In genomic region chr1:150066328-150066727, GRCh38 we compare ENCODE assay signal across 8 cellular contexts. TPM values are rescaled to one million over a fixed set of nuclear protein-coding genes. Genes with fewer than 3 reads are reported as not detected.
A peak's percentile ranks its signal among the peaks of the same experiment; 100 is the strongest.
DNase-seq lines count a peak whose midpoint lies in the region; ATAC-seq and TF ChIP-seq lines count a peak whose summit lies in the region.

No MANE protein-coding gene starts in this region.

- ATAC-seq in activated T-cell treated with anti-CD3 and anti-CD28 coated beads, Interleukin-2, amount 50 U/mL, for 4 hours, result no peak
- no peak for ATAC-seq in GM18498 (IDR thresholded peaks at IDR 0.05; ENCODE audit: unreplicated experiment)

- peaks cover 5% of the 10 kb centered on the region for H3K36me3 Mint-ChIP-seq in activated T-cell treated with anti-CD3 and anti-CD28 coated beads, Interleukin-2, amount 50 U/mL, for 4 hours (ENCODE audit: insufficient read depth)

- H3K4me1 Mint-ChIP-seq in activated T-cell treated with anti-CD3 and anti-CD28 coated beads, Interleukin-2, amount 50 U/mL, for 4 hours (ENCODE audit: low read depth), result peaks cover 33% of the 10 kb centered on the region

- no peaks in the 10 kb centered on the region for H3K9me3 Mint-ChIP-seq in activated T-cell treated with anti-CD3 and anti-CD28 coated beads, Interleukin-2, amount 50 U/mL, for 4 hours

- H3K9ac ChIP-seq in liver (ENCODE audit: low read depth in 1 of 2, low read length in 2 of 2), result peak overlapping the region; percentile 87 to 94

- peak overlapping the region; percentile 93 for H3K4me3 Mint-ChIP-seq in activated T-cell treated with anti-CD3 and anti-CD28 coated beads, Interleukin-2, amount 50 U/mL, for 4 hours

- DNase-seq in activated T-cell treated with anti-CD3 and anti-CD28 coated beads, Interleukin-2, amount 50 U/mL, for 4 hours, result no peak
- no peak for DNase-seq in activated T-cell treated with anti-CD3 and anti-CD28 coated beads for 4 hours
- DNase-seq in ascending aorta (ENCODE audit: low spot score in 2 of 2), result no peak
- no peak for DNase-seq in tibial artery
- no peak for DNase-seq in GM03348 (ENCODE audit: low spot score)
- DNase-seq in stimulated activated CD4-positive, alpha-beta T cell treated with anti-CD3 and anti-CD28 coated beads, Interleukin-4, amount 100 ng/mL, for 1 hour, result no peak

- H3K36me3 ChIP-seq in ascending aorta (peaks cover 0 to 5% of the 10 kb centered on the region in 2 donors), liver (ENCODE audit: control insufficient read depth in 4 of 4, insufficient read depth in 3 of 4, low read depth in 1 of 4, low read length in 3 of 4) (peaks cover 0 to 3% (median 3%) of the 10 kb centered on the region in 4 donors), tibial artery (peaks cover 0 to 6% (median 0%) of the 10 kb centered on the region in 3 donors)

- H3K9me3 ChIP-seq in ascending aorta (no peaks in the 10 kb centered on the region), liver (ENCODE audit: control insufficient read depth in 4 of 4, low read length in 3 of 4) (no peaks in the 10 kb centered on the region), tibial artery (no peaks in the 10 kb centered on the region)

- H3K4me3 ChIP-seq in ascending aorta (peak overlapping the region; percentile 61 to 67), liver (ENCODE audit: low read depth in 1 of 3, low read length in 3 of 3) (peak overlapping the region in 2 of 3 donors; percentile 65 to 84), tibial artery (peak overlapping the region; percentile 61 to 65)

- TF ChIP-seq RAD21 in liver (IDR thresholded peaks at IDR 0.05), result no peak

- intact Hi-C loops in ascending aorta (cut with DNase I) (loop anchor here (2.0 to 5.0 kb wide), 3 partner anchors 56 to 216 kb away; partner anchors contain the start of genes CIART and OTUD7B), tibial artery (cut with DNase I; ENCODE audit: low total_unique reads) (loop anchor here (2.0 kb wide), 1 partner anchor 96 kb away; no protein-coding TSS in a partner anchor)

- H3K4me1 ChIP-seq in ascending aorta, result peaks cover 4 to 25% of the 10 kb centered on the region in 2 donors
- H3K4me1 ChIP-seq in liver (ENCODE audit: control insufficient read depth in 4 of 4, insufficient read depth in 4 of 4, low read length in 3 of 4), result peaks cover 0 to 12% (median 6%) of the 10 kb centered on the region in 4 donors
- peaks cover 6 to 43% (median 19%) of the 10 kb centered on the region in 4 donors for H3K4me1 ChIP-seq in tibial artery

- H3K27me3 Mint-ChIP-seq in activated T-cell treated with anti-CD3 and anti-CD28 coated beads, Interleukin-2, amount 50 U/mL, for 4 hours (ENCODE audit: low read depth), result no peaks in the 10 kb centered on the region

- H3K27ac ChIP-seq in ascending aorta (peak overlapping the region; percentile 83 to 90), liver (ENCODE audit: low read depth in 1 of 2, low read length in 2 of 2) (peak overlapping the region; percentile 97 to 98), tibial artery (peak overlapping the region; percentile 87 to 90)

- H3K27me3 ChIP-seq in ascending aorta (no peaks in the 10 kb centered on the region), liver (ENCODE audit: control insufficient read depth in 4 of 4, insufficient read depth in 4 of 4, low read length in 3 of 4) (no peaks in the 10 kb centered on the region), tibial artery (no peaks in the 10 kb centered on the region)

- TF ChIP-seq CTCF in ascending aorta (IDR thresholded peaks at IDR 0.05) (no peak), liver (IDR thresholded peaks at IDR 0.05; ENCODE audit: low read depth, low read length, missing input control) (no peak), tibial artery (IDR thresholded peaks at IDR 0.05) (no peak)

TF ChIP-seq in liver, 16 proteins besides CTCF, POLR2A, EP300 and RAD21:
- TF ChIP-seq SP1 (IDR thresholded peaks at IDR 0.05) (no peak), REST (IDR thresholded peaks at IDR 0.05) (no peak), TAF1 (conservative IDR thresholded peaks at IDR 0.05) (no peak), NR2F2 (IDR thresholded peaks at IDR 0.05) (no peak), FOXA1 (IDR thresholded peaks at IDR 0.05) (no peak), ZBTB33 (IDR thresholded peaks at IDR 0.05) (no peak), HNF4G (IDR thresholded peaks at IDR 0.05) (no peak), RXRA (IDR thresholded peaks at IDR 0.05) (no peak), HNF4A (conservative IDR thresholded peaks at IDR 0.05) (no peak), FOXA2 (IDR thresholded peaks at IDR 0.05) (no peak), GABPA (IDR thresholded peaks at IDR 0.05 in 1 of 2, conservative IDR thresholded peaks at IDR 0.05 in 1 of 2) (no peak), MAX (IDR thresholded peaks at IDR 0.05) (no peak), ATF3 (IDR thresholded peaks at IDR 0.05) (no peak), JUND (IDR thresholded peaks at IDR 0.05) (no peak), EGR1 (IDR thresholded peaks at IDR 0.05; ENCODE audit: low read depth in 2 of 2) (no peak), YY1 (IDR thresholded peaks at IDR 0.05) (no peak)

RNA-seq across cellular contexts. Expression of gene VPS45, which starts 1.2 kb away (rescaled TPM):
- total RNA-seq in activated T-cell treated with anti-CD3 and anti-CD28 coated beads, Interleukin-2, amount 50 U/mL, for 4 hours, result 10 to 100 TPM; 17.8 to 19.9 (median 18.6) TPM
- 11.3 TPM for total RNA-seq in ascending aorta
- total RNA-seq in liver, result 10 to 100 TPM; 12.1 to 24.2 TPM
- polyA plus RNA-seq in liver, result 10 to 100 TPM in 1 of 2 donors, 1 to 10 TPM in 1; 7.7 to 16.2 TPM

RNA-seq across cellular contexts. Expression of gene OTUD7B, which starts 55.8 kb away (rescaled TPM):
- total RNA-seq in activated T-cell treated with anti-CD3 and anti-CD28 coated beads, Interleukin-2, amount 50 U/mL, for 4 hours, result 10 to 100 TPM; 40.5 to 48.2 (median 43.2) TPM
- total RNA-seq in ascending aorta (7.1 TPM), liver (10 to 100 TPM in 1 of 2 donors, 1 to 10 TPM in 1; 8.6 to 19.2 TPM)
- 1 to 10 TPM; 2.1 to 5.2 TPM for polyA plus RNA-seq in liver
